ENCODE assay signal across 23 cellular contexts in genomic region chrX:83077606-83078005, GRCh38.
"Had no signal": no experiment of that assay in that cellular context is flagged by ENCODE, and none has a peak within 500 bp of the region (broad histone marks: within the 10 kb centered on the region; RNA-seq: fewer than 3 reads in every experiment).

No MANE protein-coding gene starts in this region.

- DNase-seq: effector CD4-positive, alpha-beta T cell; endodermal cell; erythroblast; foreskin keratinocyte; head of caudate nucleus; left colon; left ventricle myocardium superior; mesenchymal stem cell; midbrain; naive thymus-derived CD4-positive, alpha-beta T cell; nephron progenitor cell; sigmoid colon; stimulated activated CD4-positive, alpha-beta T cell treated with anti-CD3 and anti-CD28 coated beads, Interleukin-2, amount 100 ng/mL, for 24 hours; stimulated activated CD4-positive, alpha-beta T cell treated with anti-CD3 and anti-CD28 coated beads, Interleukin-4, amount 100 ng/mL, for 4 hours; stimulated activated naive B cell treated with anti-CD40 and anti-IgM and Interleukin-4, amounts not matched to agents 10 μg/mL and 1 μg/mL and 100 μg/mL, for 72 hours; stimulated activated naive CD8-positive, alpha-beta T cell treated with anti-CD3 and anti-CD28 coated beads, Interleukin-15, amount 100 ng/mL, for 72 hours; transverse colon had no signal

- H3K4me1 ChIP-seq: foreskin keratinocyte, right atrium auricular region, sigmoid colon, transverse colon had no signal

- H3K36me3 ChIP-seq: right atrium auricular region, sigmoid colon, thoracic aorta, transverse colon had no signal

- H3K4me1 Mint-ChIP-seq: endodermal cell; naive thymus-derived CD4-positive, alpha-beta T cell; nephron progenitor cell; stimulated activated naive B cell treated with anti-CD40 and anti-IgM and Interleukin-4, amounts not matched to agents 10 μg/mL and 1 μg/mL and 100 μg/mL, for 72 hours; stimulated activated naive CD8-positive, alpha-beta T cell treated with anti-CD3 and anti-CD28 coated beads, Interleukin-15, amount 100 ng/mL, for 72 hours had no signal

- H3K36me3 Mint-ChIP-seq: naive thymus-derived CD4-positive, alpha-beta T cell; stimulated activated naive B cell treated with anti-CD40 and anti-IgM and Interleukin-4, amounts not matched to agents 10 μg/mL and 1 μg/mL and 100 μg/mL, for 72 hours had no signal

- H3K27ac Mint-ChIP-seq: endodermal cell; naive thymus-derived CD4-positive, alpha-beta T cell; nephron progenitor cell; stimulated activated naive B cell treated with anti-CD40 and anti-IgM and Interleukin-4, amounts not matched to agents 10 μg/mL and 1 μg/mL and 100 μg/mL, for 72 hours; stimulated activated naive CD8-positive, alpha-beta T cell treated with anti-CD3 and anti-CD28 coated beads, Interleukin-15, amount 100 ng/mL, for 72 hours had no signal

- H3K27me3 ChIP-seq: foreskin keratinocyte, hepatocyte, right atrium auricular region, sigmoid colon, transverse colon had no signal

- H3K9me3 ChIP-seq: sigmoid colon, thoracic aorta, transverse colon had no signal

- H3K4me2 ChIP-seq: hepatocyte had no signal

- H3K4me3 ChIP-seq: coronary artery, hepatocyte, lung, right atrium auricular region, sigmoid colon, skin epidermis, thoracic aorta, transverse colon had no signal

- H3K9me3 Mint-ChIP-seq: stimulated activated naive CD8-positive, alpha-beta T cell treated with anti-CD3 and anti-CD28 coated beads, Interleukin-15, amount 100 ng/mL, for 72 hours had no signal

- H3K27ac ChIP-seq: coronary artery, foreskin keratinocyte, hepatocyte, right atrium auricular region, sigmoid colon, skin epidermis, thoracic aorta, transverse colon had no signal

- H2AFZ ChIP-seq: hepatocyte had no signal

- H3K79me2 ChIP-seq: hepatocyte had no signal

- H3K4me3 Mint-ChIP-seq: endodermal cell; naive thymus-derived CD4-positive, alpha-beta T cell; nephron progenitor cell; stimulated activated naive B cell treated with anti-CD40 and anti-IgM and Interleukin-4, amounts not matched to agents 10 μg/mL and 1 μg/mL and 100 μg/mL, for 72 hours; stimulated activated naive CD8-positive, alpha-beta T cell treated with anti-CD3 and anti-CD28 coated beads, Interleukin-15, amount 100 ng/mL, for 72 hours had no signal

- H3K27me3 Mint-ChIP-seq: naive thymus-derived CD4-positive, alpha-beta T cell; stimulated activated naive B cell treated with anti-CD40 and anti-IgM and Interleukin-4, amounts not matched to agents 10 μg/mL and 1 μg/mL and 100 μg/mL, for 72 hours; stimulated activated naive CD8-positive, alpha-beta T cell treated with anti-CD3 and anti-CD28 coated beads, Interleukin-15, amount 100 ng/mL, for 72 hours had no signal
